In the genomic region with DNA sequence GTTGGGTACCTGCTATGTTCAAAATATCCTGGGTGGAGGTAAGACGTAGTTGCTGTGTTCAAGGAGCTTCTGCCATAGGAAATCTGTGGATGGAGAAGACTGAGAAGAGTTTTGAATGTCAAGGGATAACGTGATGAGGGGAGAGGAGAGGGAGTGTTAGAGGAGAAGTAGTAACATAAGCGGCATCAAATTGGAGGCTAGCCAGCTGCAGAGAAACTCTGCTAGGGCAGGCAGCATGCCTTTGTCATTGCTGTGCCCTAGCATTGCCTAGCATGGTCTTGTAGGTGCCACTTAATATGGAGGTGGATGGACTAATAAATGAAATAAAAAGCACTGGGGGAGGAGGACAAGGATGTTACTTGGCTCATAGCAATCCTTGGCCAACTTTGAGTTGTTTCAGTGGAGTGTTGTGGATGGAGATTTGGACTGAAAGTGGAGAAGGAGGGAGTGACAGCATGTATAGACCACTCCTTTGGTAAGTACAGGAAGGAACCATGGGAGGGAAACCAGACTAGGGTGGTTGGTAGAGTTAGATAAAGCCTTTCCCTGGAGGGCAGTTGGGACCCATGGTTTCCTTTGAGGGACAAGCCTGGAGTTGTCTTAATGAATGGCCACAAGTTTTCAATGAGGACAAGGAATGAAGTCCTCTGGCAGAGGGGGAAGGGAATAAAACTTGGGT, we compare ENCODE assay signal across 1 cellular context.
TF ChIP-seq lines count a peak whose summit lies in the region.

No MANE protein-coding gene starts in this region.

TF ChIP-seq in K562, 482 proteins besides CTCF, POLR2A, EP300 and RAD21 (continued from another document):
- TF ChIP-seq, protein P1, sequence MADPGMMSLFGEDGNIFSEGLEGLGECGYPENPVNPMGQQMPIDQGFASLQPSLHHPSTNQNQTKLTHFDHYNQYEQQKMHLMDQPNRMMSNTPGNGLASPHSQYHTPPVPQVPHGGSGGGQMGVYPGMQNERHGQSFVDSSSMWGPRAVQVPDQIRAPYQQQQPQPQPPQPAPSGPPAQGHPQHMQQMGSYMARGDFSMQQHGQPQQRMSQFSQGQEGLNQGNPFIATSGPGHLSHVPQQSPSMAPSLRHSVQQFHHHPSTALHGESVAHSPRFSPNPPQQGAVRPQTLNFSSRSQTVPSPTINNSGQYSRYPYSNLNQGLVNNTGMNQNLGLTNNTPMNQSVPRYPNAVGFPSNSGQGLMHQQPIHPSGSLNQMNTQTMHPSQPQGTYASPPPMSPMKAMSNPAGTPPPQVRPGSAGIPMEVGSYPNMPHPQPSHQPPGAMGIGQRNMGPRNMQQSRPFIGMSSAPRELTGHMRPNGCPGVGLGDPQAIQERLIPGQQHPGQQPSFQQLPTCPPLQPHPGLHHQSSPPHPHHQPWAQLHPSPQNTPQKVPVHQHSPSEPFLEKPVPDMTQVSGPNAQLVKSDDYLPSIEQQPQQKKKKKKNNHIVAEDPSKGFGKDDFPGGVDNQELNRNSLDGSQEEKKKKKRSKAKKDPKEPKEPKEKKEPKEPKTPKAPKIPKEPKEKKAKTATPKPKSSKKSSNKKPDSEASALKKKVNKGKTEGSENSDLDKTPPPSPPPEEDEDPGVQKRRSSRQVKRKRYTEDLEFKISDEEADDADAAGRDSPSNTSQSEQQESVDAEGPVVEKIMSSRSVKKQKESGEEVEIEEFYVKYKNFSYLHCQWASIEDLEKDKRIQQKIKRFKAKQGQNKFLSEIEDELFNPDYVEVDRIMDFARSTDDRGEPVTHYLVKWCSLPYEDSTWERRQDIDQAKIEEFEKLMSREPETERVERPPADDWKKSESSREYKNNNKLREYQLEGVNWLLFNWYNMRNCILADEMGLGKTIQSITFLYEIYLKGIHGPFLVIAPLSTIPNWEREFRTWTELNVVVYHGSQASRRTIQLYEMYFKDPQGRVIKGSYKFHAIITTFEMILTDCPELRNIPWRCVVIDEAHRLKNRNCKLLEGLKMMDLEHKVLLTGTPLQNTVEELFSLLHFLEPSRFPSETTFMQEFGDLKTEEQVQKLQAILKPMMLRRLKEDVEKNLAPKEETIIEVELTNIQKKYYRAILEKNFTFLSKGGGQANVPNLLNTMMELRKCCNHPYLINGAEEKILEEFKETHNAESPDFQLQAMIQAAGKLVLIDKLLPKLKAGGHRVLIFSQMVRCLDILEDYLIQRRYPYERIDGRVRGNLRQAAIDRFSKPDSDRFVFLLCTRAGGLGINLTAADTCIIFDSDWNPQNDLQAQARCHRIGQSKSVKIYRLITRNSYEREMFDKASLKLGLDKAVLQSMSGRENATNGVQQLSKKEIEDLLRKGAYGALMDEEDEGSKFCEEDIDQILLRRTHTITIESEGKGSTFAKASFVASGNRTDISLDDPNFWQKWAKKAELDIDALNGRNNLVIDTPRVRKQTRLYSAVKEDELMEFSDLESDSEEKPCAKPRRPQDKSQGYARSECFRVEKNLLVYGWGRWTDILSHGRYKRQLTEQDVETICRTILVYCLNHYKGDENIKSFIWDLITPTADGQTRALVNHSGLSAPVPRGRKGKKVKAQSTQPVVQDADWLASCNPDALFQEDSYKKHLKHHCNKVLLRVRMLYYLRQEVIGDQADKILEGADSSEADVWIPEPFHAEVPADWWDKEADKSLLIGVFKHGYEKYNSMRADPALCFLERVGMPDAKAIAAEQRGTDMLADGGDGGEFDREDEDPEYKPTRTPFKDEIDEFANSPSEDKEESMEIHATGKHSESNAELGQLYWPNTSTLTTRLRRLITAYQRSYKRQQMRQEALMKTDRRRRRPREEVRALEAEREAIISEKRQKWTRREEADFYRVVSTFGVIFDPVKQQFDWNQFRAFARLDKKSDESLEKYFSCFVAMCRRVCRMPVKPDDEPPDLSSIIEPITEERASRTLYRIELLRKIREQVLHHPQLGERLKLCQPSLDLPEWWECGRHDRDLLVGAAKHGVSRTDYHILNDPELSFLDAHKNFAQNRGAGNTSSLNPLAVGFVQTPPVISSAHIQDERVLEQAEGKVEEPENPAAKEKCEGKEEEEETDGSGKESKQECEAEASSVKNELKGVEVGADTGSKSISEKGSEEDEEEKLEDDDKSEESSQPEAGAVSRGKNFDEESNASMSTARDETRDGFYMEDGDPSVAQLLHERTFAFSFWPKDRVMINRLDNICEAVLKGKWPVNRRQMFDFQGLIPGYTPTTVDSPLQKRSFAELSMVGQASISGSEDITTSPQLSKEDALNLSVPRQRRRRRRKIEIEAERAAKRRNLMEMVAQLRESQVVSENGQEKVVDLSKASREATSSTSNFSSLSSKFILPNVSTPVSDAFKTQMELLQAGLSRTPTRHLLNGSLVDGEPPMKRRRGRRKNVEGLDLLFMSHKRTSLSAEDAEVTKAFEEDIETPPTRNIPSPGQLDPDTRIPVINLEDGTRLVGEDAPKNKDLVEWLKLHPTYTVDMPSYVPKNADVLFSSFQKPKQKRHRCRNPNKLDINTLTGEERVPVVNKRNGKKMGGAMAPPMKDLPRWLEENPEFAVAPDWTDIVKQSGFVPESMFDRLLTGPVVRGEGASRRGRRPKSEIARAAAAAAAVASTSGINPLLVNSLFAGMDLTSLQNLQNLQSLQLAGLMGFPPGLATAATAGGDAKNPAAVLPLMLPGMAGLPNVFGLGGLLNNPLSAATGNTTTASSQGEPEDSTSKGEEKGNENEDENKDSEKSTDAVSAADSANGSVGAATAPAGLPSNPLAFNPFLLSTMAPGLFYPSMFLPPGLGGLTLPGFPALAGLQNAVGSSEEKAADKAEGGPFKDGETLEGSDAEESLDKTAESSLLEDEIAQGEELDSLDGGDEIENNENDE (IDR thresholded peaks at IDR 0.05; ENCODE audit: low read depth, low read length) = no peak
- TF ChIP-seq TGIF2 (CRISPR knock-in tag; IDR thresholded peaks at IDR 0.05) = no peak
- 0 out of 4 replicates have a peak, but pooled peaks of 1 of the 2 experiments have one; percentile 17 for TF ChIP-seq TEAD1 (CRISPR knock-in tag; IDR thresholded peaks at IDR 0.05)
- TF ChIP-seq, protein P2, sequence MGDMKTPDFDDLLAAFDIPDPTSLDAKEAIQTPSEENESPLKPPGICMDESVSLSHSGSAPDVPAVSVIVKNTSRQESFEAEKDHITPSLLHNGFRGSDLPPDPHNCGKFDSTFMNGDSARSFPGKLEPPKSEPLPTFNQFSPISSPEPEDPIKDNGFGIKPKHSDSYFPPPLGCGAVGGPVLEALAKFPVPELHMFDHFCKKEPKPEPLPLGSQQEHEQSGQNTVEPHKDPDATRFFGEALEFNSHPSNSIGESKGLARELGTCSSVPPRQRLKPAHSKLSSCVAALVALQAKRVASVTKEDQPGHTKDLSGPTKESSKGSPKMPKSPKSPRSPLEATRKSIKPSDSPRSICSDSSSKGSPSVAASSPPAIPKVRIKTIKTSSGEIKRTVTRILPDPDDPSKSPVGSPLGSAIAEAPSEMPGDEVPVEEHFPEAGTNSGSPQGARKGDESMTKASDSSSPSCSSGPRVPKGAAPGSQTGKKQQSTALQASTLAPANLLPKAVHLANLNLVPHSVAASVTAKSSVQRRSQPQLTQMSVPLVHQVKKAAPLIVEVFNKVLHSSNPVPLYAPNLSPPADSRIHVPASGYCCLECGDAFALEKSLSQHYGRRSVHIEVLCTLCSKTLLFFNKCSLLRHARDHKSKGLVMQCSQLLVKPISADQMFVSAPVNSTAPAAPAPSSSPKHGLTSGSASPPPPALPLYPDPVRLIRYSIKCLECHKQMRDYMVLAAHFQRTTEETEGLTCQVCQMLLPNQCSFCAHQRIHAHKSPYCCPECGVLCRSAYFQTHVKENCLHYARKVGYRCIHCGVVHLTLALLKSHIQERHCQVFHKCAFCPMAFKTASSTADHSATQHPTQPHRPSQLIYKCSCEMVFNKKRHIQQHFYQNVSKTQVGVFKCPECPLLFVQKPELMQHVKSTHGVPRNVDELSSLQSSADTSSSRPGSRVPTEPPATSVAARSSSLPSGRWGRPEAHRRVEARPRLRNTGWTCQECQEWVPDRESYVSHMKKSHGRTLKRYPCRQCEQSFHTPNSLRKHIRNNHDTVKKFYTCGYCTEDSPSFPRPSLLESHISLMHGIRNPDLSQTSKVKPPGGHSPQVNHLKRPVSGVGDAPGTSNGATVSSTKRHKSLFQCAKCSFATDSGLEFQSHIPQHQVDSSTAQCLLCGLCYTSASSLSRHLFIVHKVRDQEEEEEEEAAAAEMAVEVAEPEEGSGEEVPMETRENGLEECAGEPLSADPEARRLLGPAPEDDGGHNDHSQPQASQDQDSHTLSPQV (IDR thresholded peaks at IDR 0.05) = peak; percentile 58; the same call in 1 of the 2 replicates
